24 cellular contexts compared by ENCODE assay signal in the genomic region with DNA sequence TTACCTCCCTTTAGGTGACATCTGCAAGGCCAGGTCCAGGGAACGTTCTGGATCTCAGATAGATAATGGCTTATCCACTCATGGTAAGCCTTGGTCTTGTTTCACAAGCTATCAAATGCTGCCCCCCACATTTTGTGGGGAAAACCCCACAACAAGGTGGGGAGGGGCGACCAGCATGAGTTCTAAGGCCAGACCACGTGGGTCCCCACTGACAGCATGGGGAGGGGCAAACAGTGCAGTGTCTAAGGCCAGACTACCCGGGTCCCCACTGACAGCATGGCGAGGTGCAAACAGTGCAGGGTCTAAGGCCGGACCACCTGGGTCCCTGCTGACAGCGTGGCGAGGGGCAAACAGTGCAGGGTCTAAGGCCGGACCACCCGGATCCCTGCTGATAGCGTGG.
DNase-seq lines count a peak whose midpoint lies in the region; ATAC-seq, FAIRE-seq and TF ChIP-seq lines count a peak whose summit lies in the region.
"Had no signal": no experiment of that assay in that cellular context is flagged by ENCODE, and none has a peak within 500 bp of the region (broad histone marks: within the 10 kb centered on the region; RNA-seq: fewer than 3 reads in every experiment).

No MANE protein-coding gene starts in this region.

- H3K79me2 ChIP-seq in HepG2 (ENCODE audit: insufficient read depth, low read length) (no peaks in the 10 kb centered on the region), osteoblast (ENCODE audit: insufficient read depth, low read length) (peaks cover 90% of the 10 kb centered on the region)

- in situ Hi-C loops in HepG2 (cut with HindIII; ENCODE audit: extremely low pct_ligation_motif_present, low pct_unique_long_range_greater_than_20kb): no loop called here

- H3K4me2 ChIP-seq in HepG2 (ENCODE audit: low read depth, low read length): no peak overlapping the region
- H3K4me2 ChIP-seq in osteoblast (ENCODE audit: insufficient read depth, low read length): no peak overlapping the region
- H3K4me2 ChIP-seq: PC-9 had no signal

- TF ChIP-seq POLR2A in HepG2 (IDR thresholded peaks at IDR 0.05; ENCODE audit: insufficient read depth in 1 of 2, low read depth in 2 of 2, low read length in 2 of 2) (no peak), right lobe of liver (IDR thresholded peaks at IDR 0.05) (no peak)

- no peaks in the 10 kb centered on the region for H3K9me3 ChIP-seq in HepG2 (ENCODE audit: low read length)
- no peaks in the 10 kb centered on the region for H3K9me3 ChIP-seq in right lobe of liver
- no peaks in the 10 kb centered on the region for H3K9me3 ChIP-seq in osteoblast (ENCODE audit: low read depth, low read length)
- no peaks in the 10 kb centered on the region for H3K9me3 ChIP-seq in colonic mucosa
- H3K9me3 ChIP-seq: SJSA1 had no signal

- 61% methylated on average over 7 of the region's 11 CpGs for WGBS in HepG2 (ENCODE audit: low lambda C conversion rate)
- 81% methylated on average over 4 of the region's 11 CpGs for WGBS in right lobe of liver (ENCODE audit: insufficient coverage, low coverage, low lambda C conversion rate, missing lambda C conversion rate)

- H3K9ac ChIP-seq in HepG2 (ENCODE audit: insufficient read depth, low read depth, low read length) (no peak overlapping the region), colonic mucosa (ENCODE audit: low read depth in 2 of 2, low read length in 2 of 2) (no peak overlapping the region)

- peaks cover 26% of the 10 kb centered on the region for H3K4me1 Mint-ChIP-seq in endothelial cell (ENCODE audit: unreplicated experiment)
- H3K4me1 Mint-ChIP-seq: B cell, CD14-positive monocyte had no signal

- TF ChIP-seq EP300 in HepG2 (IDR thresholded peaks at IDR 0.05; ENCODE audit: low read depth in 2 of 2, low read length in 2 of 2) (no peak), HepG2 (CRISPR knock-in tag; IDR thresholded peaks at IDR 0.05; ENCODE audit: borderline replicate concordance) (no peak)

- H3K27ac ChIP-seq in HepG2 (ENCODE audit: extremely low read length, insufficient read depth, low read length) (no peak overlapping the region), right lobe of liver (no peak overlapping the region), osteoblast (ENCODE audit: low read depth, low read length) (no peak overlapping the region), colonic mucosa (no peak overlapping the region)
- H3K27ac ChIP-seq: 22Rv1, PC-9, SJSA1 had no signal

- peak overlapping the region; percentile 6 for H3K27ac Mint-ChIP-seq in endothelial cell (ENCODE audit: unreplicated experiment)
- H3K27ac Mint-ChIP-seq: B cell, CD14-positive monocyte had no signal

- ATAC-seq in HepG2 (no peak), right lobe of liver (no peak), GM21619 (IDR thresholded peaks at IDR 0.05; ENCODE audit: unreplicated experiment) (no peak)
- ATAC-seq: K562, Right ventricle myocardium inferior had no signal

- H3K27me3 Mint-ChIP-seq in endothelial cell (ENCODE audit: unreplicated experiment): peaks cover 2% of the 10 kb centered on the region

- H4K20me1 ChIP-seq in HepG2 (ENCODE audit: insufficient read depth, low read length) (no peaks in the 10 kb centered on the region), osteoblast (ENCODE audit: insufficient read depth, low read length) (peaks cover 57% of the 10 kb centered on the region)

- intact Hi-C loops in HepG2 (cut with micrococcal nuclease; ENCODE audit: unreplicated experiment) (no loop called here), right lobe of liver (cut with DNase I) (no loop called here), colonic mucosa (cut with DNase I) (no loop called here)

- DNase-seq in HepG2 (ENCODE audit: low spot score): no peak
- DNase-seq in right lobe of liver: no peak
- DNase-seq in endothelial cell (ENCODE audit: low spot score): no peak
- peak; percentile 81 for DNase-seq in osteoblast (ENCODE audit: insufficient read length, low spot score, missing footprints)
- DNase-seq in colonic mucosa: no peak
- DNase-seq in T-helper 9 cell: no peak
- DNase-seq: MV-4-11; NCI-H1105; NCI-H1436 treated with DMSO at 0.1 percent for 48 hours; NCI-H187 treated with DMSO at 0.1 percent for 48 hours; NCI-H446; NCI-H526; NCI-H82; NK-92 treated with Interleukin-12 subunit alpha and Interleukin-12 subunit beta, amount 100 ng/mL, for 24 hours; PC-9 had no signal

- H3K4me3 ChIP-seq in HepG2 (replicated peaks in 1 of 3; ENCODE audit: insufficient read depth in 1 of 3, low read depth in 2 of 3, low read length in 3 of 3): no peak overlapping the region
- H3K4me3 ChIP-seq in right lobe of liver: no peak overlapping the region
- H3K4me3 ChIP-seq in osteoblast (ENCODE audit: insufficient read depth, low read length): no peak overlapping the region
- no peak overlapping the region for H3K4me3 ChIP-seq in colonic mucosa
- H3K4me3 ChIP-seq: K562, PC-9, SJSA1 had no signal

- H3K4me3 Mint-ChIP-seq in endothelial cell (ENCODE audit: unreplicated experiment): no peak overlapping the region
- H3K4me3 Mint-ChIP-seq: B cell, CD14-positive monocyte had no signal

- H3K36me3 ChIP-seq in HepG2 (replicated peaks in 1 of 2; ENCODE audit: control insufficient read depth in 1 of 2, insufficient read depth in 2 of 2, low read length in 2 of 2) (no peaks in the 10 kb centered on the region), right lobe of liver (no peaks in the 10 kb centered on the region), osteoblast (ENCODE audit: insufficient read depth, low read length) (no peaks in the 10 kb centered on the region), colonic mucosa (no peaks in the 10 kb centered on the region)

- CTCF ChIA-PET in HepG2 (lab: Yijun Ruan, JAX; ENCODE audit: low intra/inter-chr PET ratio, low total read pairs): no interaction called here

- no peaks in the 10 kb centered on the region for H3K9me3 Mint-ChIP-seq in endothelial cell (ENCODE audit: unreplicated experiment)

- POLR2A ChIA-PET in HepG2 (lab: Yijun Ruan, JAX): no interaction called here

- H2AFZ ChIP-seq in HepG2 (ENCODE audit: low read length): no peak overlapping the region
- H2AFZ ChIP-seq in osteoblast (ENCODE audit: low read length): no peak overlapping the region
- H2AFZ ChIP-seq: PC-9 had no signal

- no peak for FAIRE-seq in HepG2 (lab: Jason Lieb, UNC)
- FAIRE-seq: D721Med, GM19239, K562 had no signal

- H3K4me1 ChIP-seq in HepG2 (ENCODE audit: insufficient read depth, low read length): no peaks in the 10 kb centered on the region
- no peaks in the 10 kb centered on the region for H3K4me1 ChIP-seq in right lobe of liver
- H3K4me1 ChIP-seq in osteoblast (ENCODE audit: insufficient read depth, low read length): peaks cover 10% of the 10 kb centered on the region
- H3K4me1 ChIP-seq in colonic mucosa: no peaks in the 10 kb centered on the region

- H3K36me3 Mint-ChIP-seq in endothelial cell (ENCODE audit: low read depth, unreplicated experiment): no peaks in the 10 kb centered on the region
- H3K36me3 Mint-ChIP-seq: CD14-positive monocyte had no signal

- TF ChIP-seq CTCF in HepG2 (CRISPR knock-in tag; IDR thresholded peaks at IDR 0.05): no peak
- TF ChIP-seq CTCF in right lobe of liver (IDR thresholded peaks at IDR 0.05): no peak
- TF ChIP-seq CTCF in endothelial cell (IDR thresholded peaks at IDR 0.05; ENCODE audit: unreplicated experiment): no peak
- TF ChIP-seq CTCF in osteoblast (IDR thresholded peaks at IDR 0.05; ENCODE audit: extremely low read depth, low read depth, low read length): no peak
- no peak for TF ChIP-seq CTCF in colonic mucosa (IDR thresholded peaks at IDR 0.05)

- H3K27me3 ChIP-seq in HepG2 (ENCODE audit: control insufficient read depth in 1 of 2, insufficient read depth in 2 of 2, low read length in 2 of 2) (no peaks in the 10 kb centered on the region), right lobe of liver (no peaks in the 10 kb centered on the region), osteoblast (ENCODE audit: insufficient read depth, low read length) (no peaks in the 10 kb centered on the region), colonic mucosa (no peaks in the 10 kb centered on the region)
- H3K27me3 ChIP-seq: SJSA1 had no signal

- BruUV-seq in HepG2 (replicated peaks; lab: Mats Ljungman, UMichigan): no TSS peak

- TF ChIP-seq RAD21 in HepG2 (CRISPR knock-in tag; IDR thresholded peaks at IDR 0.05): no peak

TF ChIP-seq in HepG2, 621 proteins besides CTCF, POLR2A, EP300 and RAD21:
- TF ChIP-seq FOXA1 (IDR thresholded peaks at IDR 0.05) (no peak), FOXA1 (CRISPR knock-in tag; IDR thresholded peaks at IDR 0.05) (no peak)
- TF ChIP-seq, protein P1, sequence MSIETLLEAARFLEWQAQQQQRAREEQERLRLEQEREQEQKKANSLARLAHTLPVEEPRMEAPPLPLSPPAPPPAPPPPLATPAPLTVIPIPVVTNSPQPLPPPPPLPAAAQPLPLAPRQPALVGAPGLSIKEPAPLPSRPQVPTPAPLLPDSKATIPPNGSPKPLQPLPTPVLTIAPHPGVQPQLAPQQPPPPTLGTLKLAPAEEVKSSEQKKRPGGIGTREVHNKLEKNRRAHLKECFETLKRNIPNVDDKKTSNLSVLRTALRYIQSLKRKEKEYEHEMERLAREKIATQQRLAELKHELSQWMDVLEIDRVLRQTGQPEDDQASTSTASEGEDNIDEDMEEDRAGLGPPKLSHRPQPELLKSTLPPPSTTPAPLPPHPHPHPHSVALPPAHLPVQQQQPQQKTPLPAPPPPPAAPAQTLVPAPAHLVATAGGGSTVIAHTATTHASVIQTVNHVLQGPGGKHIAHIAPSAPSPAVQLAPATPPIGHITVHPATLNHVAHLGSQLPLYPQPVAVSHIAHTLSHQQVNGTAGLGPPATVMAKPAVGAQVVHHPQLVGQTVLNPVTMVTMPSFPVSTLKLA (IDR thresholded peaks at IDR 0.05): peak; percentile 68
